25 cellular contexts compared by ENCODE assay signal in genomic region chr14:60968671-60969070, GRCh38.
"Had no signal": no experiment of that assay in that cellular context is flagged by ENCODE, and none has a peak within 500 bp of the region (broad histone marks: within the 10 kb centered on the region; RNA-seq: fewer than 3 reads in every experiment).

No MANE protein-coding gene starts in this region.

- H3K9me3 Mint-ChIP-seq: activated B cell treated with CpG ODN at 0.5 μM for 24 hours; activated CD4-positive, alpha-beta T cell treated with anti-CD3 and anti-CD28 coated beads, Interleukin-2, amount 10 ng/mL, durations not matched to agents 24 days and 14 days; activated naive CD4-positive, alpha-beta T cell treated with anti-CD3 and anti-CD28 coated beads, Interleukin-2, amount 10 ng/mL, durations not matched to agents 7 days and 5 days; activated naive CD8-positive, alpha-beta T cell treated with anti-CD3 and anti-CD28 coated beads for 36 hours; activated T-helper 17 cell treated with anti-CD3 and anti-CD28 coated beads, Interleukin-2, amount 50 U/mL, for 72 hours; T-cell had no signal

- DNase-seq: activated B cell treated with CpG ODN at 0.5 μM for 24 hours; activated CD4-positive, alpha-beta T cell treated with anti-CD3 and anti-CD28 coated beads for 1 hour; activated CD4-positive, alpha-beta T cell treated with anti-CD3 and anti-CD28 coated beads, Interleukin-2, amount 10 ng/mL, durations not matched to agents 24 days and 14 days; activated CD4-positive, alpha-beta T cell treated with anti-CD3 and anti-CD28 coated beads, Interleukin-2, amount 50 U/mL, for 48 hours; activated CD8-positive, alpha-beta memory T cell treated with anti-CD3 and anti-CD28 coated beads for 24 hours; activated gamma-delta T cell; activated naive CD4-positive, alpha-beta T cell treated with anti-CD3 and anti-CD28 coated beads, Interleukin-2, amount 10 ng/mL, durations not matched to agents 7 days and 5 days; activated naive CD8-positive, alpha-beta T cell treated with anti-CD3 and anti-CD28 coated beads for 36 hours; activated T-cell treated with anti-CD3 and anti-CD28 coated beads, Interleukin-2, amount 50 U/mL, for 48 hours; brain microvascular endothelial cell; caudate nucleus; KBM-7; NCI-H1048; NCI-H146; NCI-H187 treated with DMSO at 0.1 percent for 48 hours; NCI-H2171 treated with DMSO at 0.1 percent for 48 hours; NCI-H226; NCI-H526; NCI-H82; T-cell; T-helper 2 cell; T1000 had no signal

- H3K27me3 ChIP-seq: brain microvascular endothelial cell had no signal

- H3K27me3 Mint-ChIP-seq: activated B cell treated with CpG ODN at 0.5 μM for 24 hours; activated CD4-positive, alpha-beta T cell treated with anti-CD3 and anti-CD28 coated beads, Interleukin-2, amount 10 ng/mL, durations not matched to agents 24 days and 14 days; activated naive CD4-positive, alpha-beta T cell treated with anti-CD3 and anti-CD28 coated beads, Interleukin-2, amount 10 ng/mL, durations not matched to agents 7 days and 5 days; activated naive CD8-positive, alpha-beta T cell treated with anti-CD3 and anti-CD28 coated beads for 36 hours; activated T-helper 17 cell treated with anti-CD3 and anti-CD28 coated beads, Interleukin-2, amount 50 U/mL, for 72 hours; T-cell had no signal

- FAIRE-seq: TTC549 had no signal

- H3K27ac ChIP-seq: brain microvascular endothelial cell had no signal

- H3K4me3 Mint-ChIP-seq: activated B cell treated with CpG ODN at 0.5 μM for 24 hours; activated CD4-positive, alpha-beta T cell treated with anti-CD3 and anti-CD28 coated beads, Interleukin-2, amount 10 ng/mL, durations not matched to agents 24 days and 14 days; activated naive CD4-positive, alpha-beta T cell treated with anti-CD3 and anti-CD28 coated beads, Interleukin-2, amount 10 ng/mL, durations not matched to agents 7 days and 5 days; activated naive CD8-positive, alpha-beta T cell treated with anti-CD3 and anti-CD28 coated beads for 36 hours; activated T-helper 17 cell treated with anti-CD3 and anti-CD28 coated beads, Interleukin-2, amount 50 U/mL, for 72 hours; T-cell had no signal

- H3K27ac Mint-ChIP-seq: activated B cell treated with CpG ODN at 0.5 μM for 24 hours; activated CD4-positive, alpha-beta T cell treated with anti-CD3 and anti-CD28 coated beads, Interleukin-2, amount 10 ng/mL, durations not matched to agents 24 days and 14 days; activated naive CD4-positive, alpha-beta T cell treated with anti-CD3 and anti-CD28 coated beads, Interleukin-2, amount 10 ng/mL, durations not matched to agents 7 days and 5 days; activated naive CD8-positive, alpha-beta T cell treated with anti-CD3 and anti-CD28 coated beads for 36 hours; activated T-helper 17 cell treated with anti-CD3 and anti-CD28 coated beads, Interleukin-2, amount 50 U/mL, for 72 hours; T-cell had no signal

- H3K36me3 ChIP-seq: brain microvascular endothelial cell had no signal

- ATAC-seq: activated T-helper 17 cell treated with anti-CD3 and anti-CD28 coated beads, Interleukin-2, amount 50 U/mL, for 72 hours; T-cell had no signal

- H3K4me3 ChIP-seq: SK-N-MC had no signal
